In the genomic region with DNA sequence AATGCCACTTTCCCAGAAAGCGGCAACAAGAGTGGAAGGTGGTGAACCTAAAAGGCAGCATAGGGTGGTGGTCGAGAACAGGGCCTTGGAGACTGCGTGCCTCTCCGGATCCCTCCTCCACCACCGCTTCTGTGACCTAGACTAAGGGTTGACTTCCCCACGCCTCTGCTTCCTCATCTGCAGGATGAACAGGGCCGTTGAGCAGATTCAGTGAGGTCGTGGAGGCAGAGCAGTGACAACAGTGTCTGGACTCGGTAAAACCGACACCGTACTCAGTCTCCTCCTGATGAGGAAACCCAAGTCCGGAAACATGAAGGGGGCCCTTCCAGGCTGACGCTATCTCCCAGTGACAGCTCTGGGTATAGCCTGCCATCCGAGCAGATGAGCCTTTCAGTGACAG, we compare ENCODE assay signal across 8 cellular contexts.
A peak's percentile ranks its signal among the peaks of the same experiment; 100 is the strongest.
DNase-seq lines count a peak whose midpoint lies in the region; ATAC-seq lines count a peak whose summit lies in the region.

No MANE protein-coding gene starts in this region.

- peak; percentile 32 for DNase-seq in activated T-cell treated with anti-CD3 and anti-CD28 coated beads for 1 hour (ENCODE audit: low read depth)
- no peak for DNase-seq in activated T-cell treated with anti-CD3 and anti-CD28 coated beads for 4 hours
- DNase-seq in activated CD4-positive, CD25-positive, alpha-beta regulatory T cell (lab: John Stamatoyannopoulos, UW): peak in 3 of 4 experiments; percentile 14 to 30 (median 28)
- DNase-seq in stimulated activated naive CD4-positive, alpha-beta T cell treated with Interleukin-2 at 50 U/mL for 16 hours (lab: John Stamatoyannopoulos, UW): peak; percentile 63
- DNase-seq in NCI-H187 (lab: John Stamatoyannopoulos, UW): no peak

- peak; percentile 32 for ATAC-seq in esophagus mucosa
- ATAC-seq in HG03159 (IDR thresholded peaks at IDR 0.05; ENCODE audit: unreplicated experiment): no peak
- ATAC-seq in GM18873 (IDR thresholded peaks at IDR 0.05; ENCODE audit: low FRiP score, unreplicated experiment): no peak

Comparison
In these comparisons a context has a peak if more than half of its experiments do, and no peak if none do; other contexts are left out.
1. DNase-seq: peak in activated T-cell treated with anti-CD3 and anti-CD28 coated beads for 1 hour (single experiment), activated CD4-positive, CD25-positive, alpha-beta regulatory T cell (3 of 4) and stimulated activated naive CD4-positive, alpha-beta T cell treated with Interleukin-2 at 50 U/mL for 16 hours (single experiment); none in activated T-cell treated with anti-CD3 and anti-CD28 coated beads for 4 hours (single experiment) and NCI-H187 (0 of 2).